In genomic region chr22:20581503-20582170, GRCh38 we compare ENCODE assay signal across 1 cellular context.
TF ChIP-seq lines count a peak whose summit lies in the region.

No MANE protein-coding gene starts in this region.

TF ChIP-seq in K562, 482 proteins besides CTCF, POLR2A, EP300 and RAD21 (continued from another document and continues in another):
- TF ChIP-seq TOE1 (IDR thresholded peaks at IDR 0.05; ENCODE audit: borderline replicate concordance), result no peak
- TF ChIP-seq TOE1 (CRISPR knock-in tag; IDR thresholded peaks at IDR 0.05; ENCODE audit: borderline replicate concordance, low read depth), result no peak
- TF ChIP-seq CBFA2T2 (conservative IDR thresholded peaks at IDR 0.05), result peak; percentile 59
- TF ChIP-seq SMARCE1 (IDR thresholded peaks at IDR 0.05), result no peak
- TF ChIP-seq TCF15 (CRISPR knock-in tag; IDR thresholded peaks at IDR 0.05), result peak; percentile 80; the same call in 1 of the 2 replicates
- TF ChIP-seq KLF6 (CRISPR knock-in tag; IDR thresholded peaks at IDR 0.05; ENCODE audit: borderline replicate concordance), result no peak
- TF ChIP-seq ZC3H11A (IDR thresholded peaks at IDR 0.05; ENCODE audit: low read depth, low read length), result no peak
- peak; percentile 71 for TF ChIP-seq CBFA2T3 (IDR thresholded peaks at IDR 0.05)
- 0 out of 2 replicates have a peak, but pooled peaks have one; percentile 70 for TF ChIP-seq ARID3B (CRISPR knock-in tag; IDR thresholded peaks at IDR 0.05; ENCODE audit: borderline replicate concordance)
- peak; percentile 2; the same call in 1 of the 2 replicates for TF ChIP-seq CTBP1 (IDR thresholded peaks at IDR 0.05; ENCODE audit: borderline replicate concordance)
- no peak for TF ChIP-seq CHD1 (IDR thresholded peaks at IDR 0.05; ENCODE audit: low read length)
- no peak for TF ChIP-seq TBP (optimal IDR thresholded peaks at IDR 0.05; ENCODE audit: low read depth, low read length)
- 0 out of 2 replicates have a peak, but pooled peaks have one; percentile 6 for TF ChIP-seq ZNF143 (CRISPR knock-in tag; IDR thresholded peaks at IDR 0.05)
- no peak for TF ChIP-seq GABPB2 (CRISPR knock-in tag; conservative IDR thresholded peaks at IDR 0.05)
- no peak for TF ChIP-seq PHB2 (IDR thresholded peaks at IDR 0.05; ENCODE audit: low read depth)
- no peak for TF ChIP-seq MTA2 (IDR thresholded peaks at IDR 0.05; ENCODE audit: low read depth)
- TF ChIP-seq SREBF1 (IDR thresholded peaks at IDR 0.05; ENCODE audit: borderline replicate concordance, low read depth, low read length), result no peak
- TF ChIP-seq ZNF324 (CRISPR knock-in tag; IDR thresholded peaks at IDR 0.05), result no peak
- 0 out of 2 replicates have a peak, but pooled peaks have one; percentile 10 for TF ChIP-seq NR2C2 (CRISPR knock-in tag; IDR thresholded peaks at IDR 0.05)
- TF ChIP-seq NR2C2 (tag; IDR thresholded peaks at IDR 0.05), result no peak
- no peak for TF ChIP-seq CBX5 (IDR thresholded peaks at IDR 0.05; ENCODE audit: borderline replicate concordance, low read depth)
- TF ChIP-seq PHB (CRISPR knock-in tag; IDR thresholded peaks at IDR 0.05), result 0 out of 2 replicates have a peak, but pooled peaks have one; percentile 5
- TF ChIP-seq NFRKB (IDR thresholded peaks at IDR 0.05; ENCODE audit: low read depth), result no peak
- TF ChIP-seq ATF4 (CRISPR knock-in tag; IDR thresholded peaks at IDR 0.05), result 0 out of 2 replicates have a peak, but pooled peaks have one; percentile 29
- TF ChIP-seq ARID2 (IDR thresholded peaks at IDR 0.05), result no peak
- TF ChIP-seq FOSL1 (tag; conservative IDR thresholded peaks at IDR 0.05), result no peak
- no peak for TF ChIP-seq ZNF12 (CRISPR knock-in tag; IDR thresholded peaks at IDR 0.05)
- TF ChIP-seq ZSCAN32 (CRISPR knock-in tag; IDR thresholded peaks at IDR 0.05), result no peak
- TF ChIP-seq ZNF41 (CRISPR knock-in tag; conservative IDR thresholded peaks at IDR 0.05), result no peak
- no peak for TF ChIP-seq NCOR1 (IDR thresholded peaks at IDR 0.05)
- TF ChIP-seq MXI1 (IDR thresholded peaks at IDR 0.05; ENCODE audit: low read depth, low read length), result no peak
- TF ChIP-seq MED1 (CRISPR knock-in tag; IDR thresholded peaks at IDR 0.05; ENCODE audit: borderline replicate concordance), result no peak
- no peak for TF ChIP-seq POLR3A (IDR thresholded peaks at IDR 0.05; ENCODE audit: borderline replicate concordance, extremely low read depth, insufficient read depth, insufficient read length)
- TF ChIP-seq HEY1 (CRISPR knock-in tag; IDR thresholded peaks at IDR 0.05; ENCODE audit: borderline replicate concordance), result no peak
- TF ChIP-seq BDP1 (IDR thresholded peaks at IDR 0.05; ENCODE audit: insufficient read depth, insufficient read length), result no peak
- no peak; the same call in 1 of the 2 replicates for TF ChIP-seq GATA2 (CRISPR knock-in tag; IDR thresholded peaks at IDR 0.05)
- no peak for TF ChIP-seq NR0B1 (IDR thresholded peaks at IDR 0.05; ENCODE audit: partially characterized antibody)
- no peak for TF ChIP-seq MIER1 (IDR thresholded peaks at IDR 0.05; ENCODE audit: low read depth)
- TF ChIP-seq MBD1 (CRISPR knock-in tag; IDR thresholded peaks at IDR 0.05), result no peak
- no peak for TF ChIP-seq ETV6 (IDR thresholded peaks at IDR 0.05; ENCODE audit: borderline replicate concordance in 1 of 2, low read depth in 2 of 2, low read length in 1 of 2)
- TF ChIP-seq ETV6 (CRISPR knock-in tag; IDR thresholded peaks at IDR 0.05; ENCODE audit: borderline replicate concordance), result no peak
- TF ChIP-seq HOMEZ (CRISPR knock-in tag; IDR thresholded peaks at IDR 0.05), result no peak
- no peak for TF ChIP-seq ZNF197 (CRISPR knock-in tag; IDR thresholded peaks at IDR 0.05; ENCODE audit: low read depth)
- TF ChIP-seq ZNF224 (CRISPR knock-in tag; IDR thresholded peaks at IDR 0.05), result no peak
- TF ChIP-seq CC2D1A (IDR thresholded peaks at IDR 0.05), result no peak
- no peak for TF ChIP-seq BCL6 (CRISPR knock-in tag; IDR thresholded peaks at IDR 0.05)
- no peak for TF ChIP-seq MAFG (tag; conservative IDR thresholded peaks at IDR 0.05)
- 0 out of 2 replicates have a peak, but pooled peaks have one; percentile 8 for TF ChIP-seq ZNF76 (CRISPR knock-in tag; IDR thresholded peaks at IDR 0.05; ENCODE audit: borderline replicate concordance)
- TF ChIP-seq ZEB2 (IDR thresholded peaks at IDR 0.05), result no peak
- TF ChIP-seq ZNF184 (CRISPR knock-in tag; IDR thresholded peaks at IDR 0.05), result no peak
- no peak for TF ChIP-seq ZZZ3 (IDR thresholded peaks at IDR 0.05)
- no peak for TF ChIP-seq MYBL2 (IDR thresholded peaks at IDR 0.05; ENCODE audit: low read depth)
- no peak for TF ChIP-seq MYBL2 (CRISPR knock-in tag; IDR thresholded peaks at IDR 0.05; ENCODE audit: borderline replicate concordance)
- TF ChIP-seq CBFB (CRISPR knock-in tag; IDR thresholded peaks at IDR 0.05), result no peak
- TF ChIP-seq ZNF282 (CRISPR knock-in tag; IDR thresholded peaks at IDR 0.05), result 0 out of 2 replicates have a peak, but pooled peaks have one; percentile 64
- 0 out of 2 replicates have a peak, but pooled peaks have one; percentile 51 for TF ChIP-seq ARID4B (CRISPR knock-in tag; IDR thresholded peaks at IDR 0.05)
- no peak for TF ChIP-seq BMI1 (IDR thresholded peaks at IDR 0.05; ENCODE audit: low read length)
- TF ChIP-seq ZNF408 (CRISPR knock-in tag; IDR thresholded peaks at IDR 0.05; ENCODE audit: low read depth), result 0 out of 2 replicates have a peak, but pooled peaks have one; percentile 0
- no peak for TF ChIP-seq ZBTB7A (IDR thresholded peaks at IDR 0.05; ENCODE audit: borderline replicate concordance, control insufficient read depth, low read depth, low read length)
- peak; percentile 63; the same call in 1 of the 2 replicates for TF ChIP-seq CLOCK (CRISPR knock-in tag; IDR thresholded peaks at IDR 0.05; ENCODE audit: borderline replicate concordance)
- TF ChIP-seq HCFC1 (IDR thresholded peaks at IDR 0.05; ENCODE audit: low read depth, low read length), result no peak
- TF ChIP-seq TRIM28 (IDR thresholded peaks at IDR 0.05), result no peak
- no peak for TF ChIP-seq POLR2B (IDR thresholded peaks at IDR 0.05; ENCODE audit: low read depth, partially characterized antibody)
